Comparison of ENCODE assay signal across 22 cellular contexts in the genomic region with DNA sequence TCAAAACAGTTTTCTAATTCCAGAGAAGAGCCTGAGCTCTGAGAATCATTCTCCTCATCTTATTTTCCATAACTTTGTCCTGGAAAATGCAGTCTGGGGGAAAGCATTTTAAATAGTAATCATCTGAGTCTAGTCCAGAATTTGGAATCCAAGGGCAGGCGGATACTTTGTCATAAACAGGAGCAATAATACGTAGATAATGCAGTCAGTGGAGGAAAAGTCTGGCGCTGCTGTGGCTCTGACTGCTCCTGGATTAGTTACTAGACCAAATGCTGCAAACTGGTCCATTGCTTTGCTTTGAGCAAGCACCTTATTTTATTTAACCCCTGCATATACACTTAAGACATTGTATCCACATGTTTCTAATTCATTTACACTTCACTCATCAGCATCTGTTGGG.
DNase-seq lines count a peak whose midpoint lies in the region; ATAC-seq and TF ChIP-seq lines count a peak whose summit lies in the region.
"Had no signal": no experiment of that assay in that cellular context is flagged by ENCODE, and none has a peak within 500 bp of the region (broad histone marks: within the 10 kb centered on the region; RNA-seq: fewer than 3 reads in every experiment).

No MANE protein-coding gene starts in this region.

- H3K27ac ChIP-seq in GM23248, result no peak overlapping the region
- H3K27ac ChIP-seq in adrenal gland, result peak overlapping the region in 2 of 5 donors; percentile 34 to 51
- H3K27ac ChIP-seq: RWPE1 had no signal

- no peak overlapping the region for H3K4me3 Mint-ChIP-seq in osteocyte (ENCODE audit: unreplicated experiment)
- H3K4me3 Mint-ChIP-seq in stimulated activated naive B cell treated with anti-CD40 and anti-IgM and Interleukin-4, amounts not matched to agents 10 μg/mL and 1 μg/mL and 100 μg/mL, for 72 hours, result no peak overlapping the region
- H3K4me3 Mint-ChIP-seq: B cell; CD4-positive, alpha-beta T cell had no signal

- ATAC-seq in stimulated activated naive B cell treated with anti-CD40 and anti-IgM and Interleukin-4, amounts not matched to agents 10 μg/mL and 1 μg/mL and 100 μg/mL, for 72 hours (replicated peaks), result no peak

- peaks cover 3% of the 10 kb centered on the region for H3K27me3 Mint-ChIP-seq in osteocyte (ENCODE audit: unreplicated experiment)
- H3K27me3 Mint-ChIP-seq in stimulated activated naive B cell treated with anti-CD40 and anti-IgM and Interleukin-4, amounts not matched to agents 10 μg/mL and 1 μg/mL and 100 μg/mL, for 72 hours, result peaks cover 6 to 7% of the 10 kb centered on the region in 2 donors

- 0 out of 2 replicates have a peak, but pooled peaks cover 6% of the 10 kb centered on the region for H3K4me1 ChIP-seq in GM23248 (ENCODE audit: insufficient read depth)
- peaks cover 0 to 10% of the 10 kb centered on the region in 2 donors for H3K4me1 ChIP-seq in adrenal gland (replicated peaks in 1 of 2)

- intact Hi-C loops in adrenal gland (cut with DNase I), result no loop called here

- no peaks in the 10 kb centered on the region for H3K9me2 ChIP-seq in GM23248 (ENCODE audit: insufficient read depth)

- WGBS in GM23248 (ENCODE audit: low coverage in 1 of 2, low lambda C conversion rate in 2 of 2, missing lambda C conversion rate in 2 of 2), 2 experiments, result 32 to 44% methylated on average over 3 of the region's 3 CpGs
- WGBS in adrenal gland, 4 donors, result 28 to 53% (median 34%) methylated on average over 3 of the region's 3 CpGs

- H2AFZ ChIP-seq in GM23248, result no peak overlapping the region

- no peak overlapping the region for H3K9ac ChIP-seq in GM23248

- TF ChIP-seq CTCF in adrenal gland (IDR thresholded peaks at IDR 0.05), result no peak
- TF ChIP-seq CTCF in foreskin fibroblast (IDR thresholded peaks at IDR 0.05; ENCODE audit: low read depth, low read length), result no peak
- TF ChIP-seq CTCF in osteocyte (IDR thresholded peaks at IDR 0.05), result no peak

- in situ Hi-C loops in GM23248 (cut with MboI), result no loop called here

- 0 out of 2 replicates have a peak, but pooled peaks cover 9% of the 10 kb centered on the region for H3K79me2 ChIP-seq in GM23248 (ENCODE audit: insufficient read depth)

- no peaks in the 10 kb centered on the region for H3K36me3 ChIP-seq in GM23248 (ENCODE audit: low read depth)
- H3K36me3 ChIP-seq in adrenal gland (replicated peaks in 1 of 2), result no peaks in the 10 kb centered on the region

- H3K9me3 ChIP-seq in GM23248 (ENCODE audit: low read depth) (no peaks in the 10 kb centered on the region), adrenal gland (replicated peaks in 1 of 3) (no peaks in the 10 kb centered on the region)

- H3K27me3 ChIP-seq in GM23248 (replicated peaks; ENCODE audit: insufficient read depth), result no peaks in the 10 kb centered on the region
- H3K27me3 ChIP-seq in adrenal gland, result no peaks in the 10 kb centered on the region

- H3K27ac Mint-ChIP-seq in osteocyte (ENCODE audit: unreplicated experiment), result peak overlapping the region; percentile 7
- H3K27ac Mint-ChIP-seq in stimulated activated naive B cell treated with anti-CD40 and anti-IgM and Interleukin-4, amounts not matched to agents 10 μg/mL and 1 μg/mL and 100 μg/mL, for 72 hours, result no peak overlapping the region
- H3K27ac Mint-ChIP-seq: B cell; CD4-positive, alpha-beta T cell had no signal

- no peaks in the 10 kb centered on the region for H3K9me3 Mint-ChIP-seq in osteocyte (ENCODE audit: unreplicated experiment)
- H3K9me3 Mint-ChIP-seq in stimulated activated naive B cell treated with anti-CD40 and anti-IgM and Interleukin-4, amounts not matched to agents 10 μg/mL and 1 μg/mL and 100 μg/mL, for 72 hours, result no peaks in the 10 kb centered on the region
- H3K9me3 Mint-ChIP-seq: CD4-positive, alpha-beta T cell had no signal

- H4K20me1 ChIP-seq in GM23248 (ENCODE audit: insufficient read depth), result no peaks in the 10 kb centered on the region

- no peaks in the 10 kb centered on the region for H3K36me3 Mint-ChIP-seq in osteocyte (ENCODE audit: unreplicated experiment)
- no peaks in the 10 kb centered on the region for H3K36me3 Mint-ChIP-seq in stimulated activated naive B cell treated with anti-CD40 and anti-IgM and Interleukin-4, amounts not matched to agents 10 μg/mL and 1 μg/mL and 100 μg/mL, for 72 hours

- H3K4me2 ChIP-seq in GM23248 (ENCODE audit: unreplicated experiment), result peak overlapping the region; percentile 25

- H3F3A ChIP-seq in GM23248 (ENCODE audit: insufficient read depth), result 0 out of 2 replicates have a peak, but pooled peaks cover 9% of the 10 kb centered on the region

- TF ChIP-seq POLR2A in adrenal gland (IDR thresholded peaks at IDR 0.05), result no peak

- H3K4me1 Mint-ChIP-seq in osteocyte (ENCODE audit: unreplicated experiment), result no peaks in the 10 kb centered on the region
- no peaks in the 10 kb centered on the region for H3K4me1 Mint-ChIP-seq in stimulated activated naive B cell treated with anti-CD40 and anti-IgM and Interleukin-4, amounts not matched to agents 10 μg/mL and 1 μg/mL and 100 μg/mL, for 72 hours
- H3K4me1 Mint-ChIP-seq: B cell had no signal

- H3K4me3 ChIP-seq in GM23248 (no peak overlapping the region), adrenal gland (no peak overlapping the region), foreskin fibroblast (ENCODE audit: low read depth in 1 of 2, low read length in 2 of 2) (no peak overlapping the region)

- DNase-seq in GM23248 (peak; percentile 33), adrenal gland (peak in 5 of 7 donors; percentile 31 to 56 (median 35)), foreskin fibroblast (peak; percentile 14 to 42), osteocyte (ENCODE audit: extremely low spot score, unreplicated experiment) (no peak), SW 1271 (lab: John Stamatoyannopoulos, UW) (no peak), Ammon's horn (ENCODE audit: low spot score) (no peak)
- no peak for DNase-seq in stimulated activated naive B cell treated with anti-CD40 and anti-IgM and Interleukin-4, amounts not matched to agents 10 μg/mL and 1 μg/mL and 100 μg/mL, for 72 hours
- DNase-seq: ACHN; Calu3; CD4-positive, alpha-beta T cell; DMS79 treated with DMSO at 0.1 percent for 48 hours; GDM1; KBM-7; NCI-H1092; NCI-H1694; NCI-H2107; NCI-H226; NCI-H526 treated with DMSO at 0.1 percent for 48 hours; NK-92 treated with Interleukin-12 subunit alpha and Interleukin-12 subunit beta, amount 100 ng/mL, for 24 hours; OCI-M1 had no signal

Comparison
In these comparisons a context has a peak if more than half of its experiments do, and no peak if none do; other contexts are left out.
1. DNase-seq: peak in GM23248 (single experiment), adrenal gland (5 of 7) and foreskin fibroblast (2 of 2); none in osteocyte (single experiment), stimulated activated naive B cell treated with anti-CD40 and anti-IgM and Interleukin-4, amounts not matched to agents 10 μg/mL and 1 μg/mL and 100 μg/mL, for 72 hours (single experiment), SW 1271 (0 of 2) and Ammon's horn (single experiment).